In the genomic region with DNA sequence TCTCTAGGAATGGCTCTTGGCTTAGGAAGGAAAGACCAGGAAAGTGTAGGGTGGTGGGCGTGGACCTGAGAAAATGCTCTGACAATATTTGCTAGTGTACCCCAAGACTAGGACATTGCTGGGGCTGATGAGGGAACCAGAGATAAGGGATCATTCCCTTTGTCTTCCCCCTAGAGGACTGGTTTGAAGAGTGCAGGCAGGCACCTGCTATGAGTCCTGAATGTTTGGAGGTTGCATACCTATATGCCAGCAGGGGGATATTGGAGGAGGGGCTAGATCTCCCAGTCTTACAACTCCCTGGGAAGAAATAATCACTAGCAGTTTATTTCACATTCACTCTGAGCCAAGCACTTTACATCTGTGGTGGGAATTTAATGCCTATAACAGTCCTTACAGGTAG, we compare ENCODE assay signal across 14 cellular contexts. TPM values are rescaled to one million over a fixed set of nuclear protein-coding genes. Genes with fewer than 3 reads are reported as not detected.
DNase-seq lines count a peak whose midpoint lies in the region; ATAC-seq and TF ChIP-seq lines count a peak whose summit lies in the region.
"Had no signal": no experiment of that assay in that cellular context is flagged by ENCODE, and none has a peak within 500 bp of the region (broad histone marks: within the 10 kb centered on the region; RNA-seq: fewer than 3 reads in every experiment).

No MANE protein-coding gene starts in this region.

- H3K4me1 Mint-ChIP-seq in CD4-positive, alpha-beta T cell (ENCODE audit: low read depth): peaks cover 12% of the 10 kb centered on the region
- H3K4me1 Mint-ChIP-seq in effector memory CD8-positive, alpha-beta T cell (ENCODE audit: low read depth in 2 of 2): peaks cover 4 to 5% of the 10 kb centered on the region in 2 donors

- H3K36me3 Mint-ChIP-seq in CD4-positive, alpha-beta T cell (ENCODE audit: low read depth): no peaks in the 10 kb centered on the region
- peaks cover under 1% of the 10 kb centered on the region for H3K36me3 Mint-ChIP-seq in effector memory CD8-positive, alpha-beta T cell (ENCODE audit: insufficient read depth)

- POLR2A ChIA-PET in CD4-positive, alpha-beta T cell (lab: Charles Lee): no interaction called here
- POLR2A ChIA-PET in HEK293 (lab: Yijun Ruan, JAX): no interaction called here

- no peaks in the 10 kb centered on the region for H3K9me3 Mint-ChIP-seq in CD4-positive, alpha-beta T cell
- no peaks in the 10 kb centered on the region for H3K9me3 Mint-ChIP-seq in effector memory CD8-positive, alpha-beta T cell
- H3K9me3 Mint-ChIP-seq: activated CD4-positive, alpha-beta T cell treated with anti-CD3 and anti-CD28 coated beads, Interleukin-2, amount 10 ng/mL, durations not matched to agents 7 days and 5 days; activated naive CD8-positive, alpha-beta T cell treated with anti-CD3 and anti-CD28 coated beads, Interleukin-2, amount 50 U/mL, for 24 hours; activated T-cell treated with anti-CD3 and anti-CD28 coated beads, Interleukin-2, amount 50 U/mL, for 4 hours had no signal

- CTCF ChIA-PET in CD4-positive, alpha-beta T cell (lab: Charles Lee): interaction anchor here (1.4 kb wide), 1 partner anchor 337 kb away, joined by 5 read pairs; no protein-coding TSS in a partner anchor
- CTCF ChIA-PET in HEK293 (lab: Yijun Ruan, JAX): interaction anchor here (1.1 to 2.1 kb wide), 2 partner anchors 15 to 26 kb away, joined by 3 to 7 read pairs; no protein-coding TSS in a partner anchor

- no peak overlapping the region for H3K4me3 Mint-ChIP-seq in CD4-positive, alpha-beta T cell
- H3K4me3 Mint-ChIP-seq in effector memory CD8-positive, alpha-beta T cell: no peak overlapping the region
- H3K4me3 Mint-ChIP-seq: activated CD4-positive, alpha-beta T cell treated with anti-CD3 and anti-CD28 coated beads, Interleukin-2, amount 10 ng/mL, durations not matched to agents 7 days and 5 days; activated naive CD8-positive, alpha-beta T cell treated with anti-CD3 and anti-CD28 coated beads, Interleukin-2, amount 50 U/mL, for 24 hours; activated T-cell treated with anti-CD3 and anti-CD28 coated beads, Interleukin-2, amount 50 U/mL, for 4 hours had no signal

- DNase-seq in CD4-positive, alpha-beta T cell: no peak
- DNase-seq in RWPE2 (ENCODE audit: low spot score) (no peak), iPS DF 19.7 (ENCODE audit: low read depth, low spot score) (peak; percentile 57), KG1 (lab: John Stamatoyannopoulos, UW) (no peak), G401 (ENCODE audit: low spot score) (no peak)
- no peak for DNase-seq in effector memory CD8-positive, alpha-beta T cell
- DNase-seq: activated CD4-positive, alpha-beta T cell treated with anti-CD3 and anti-CD28 coated beads, Interleukin-2, amount 10 ng/mL, durations not matched to agents 7 days and 5 days; activated naive CD8-positive, alpha-beta T cell treated with anti-CD3 and anti-CD28 coated beads, Interleukin-2, amount 50 U/mL, for 24 hours; activated T-cell treated with anti-CD3 and anti-CD28 coated beads, Interleukin-2, amount 50 U/mL, for 4 hours; DMS153; left colon; NCI-H187 had no signal

- H3K4me1 ChIP-seq in HEK293 (ENCODE audit: control insufficient read depth, insufficient read depth, low read length) (no peaks in the 10 kb centered on the region), RWPE2 (ENCODE audit: insufficient read depth, poor library complexity, severe bottlenecking) (peaks cover 16% of the 10 kb centered on the region)

- no peak overlapping the region for H3K27ac ChIP-seq in CD4-positive, alpha-beta T cell (ENCODE audit: low read depth, low read length)
- H3K27ac ChIP-seq in HEK293 (ENCODE audit: extremely low read depth, low read depth, low read length): no peak overlapping the region
- no peak overlapping the region for H3K27ac ChIP-seq in RWPE2 (ENCODE audit: poor library complexity, severe bottlenecking)

- H3K27me3 Mint-ChIP-seq in CD4-positive, alpha-beta T cell: no peaks in the 10 kb centered on the region
- peaks cover 0 to 15% of the 10 kb centered on the region in 2 donors for H3K27me3 Mint-ChIP-seq in effector memory CD8-positive, alpha-beta T cell

- no peak for TF ChIP-seq CTCF in CD4-positive, alpha-beta T cell (IDR thresholded peaks at IDR 0.05)
- TF ChIP-seq CTCF in HEK293 (tag by site-specific recombination; IDR thresholded peaks at IDR 0.05) (peak; percentile 50; the same call in 1 of the 2 replicates), RWPE2 (IDR thresholded peaks at IDR 0.05; ENCODE audit: poor library complexity, severe bottlenecking) (peak; percentile 9)

- H3K9me3 ChIP-seq in CD4-positive, alpha-beta T cell (ENCODE audit: control insufficient read depth, low read length): no peaks in the 10 kb centered on the region
- H3K9me3 ChIP-seq in HEK293 (ENCODE audit: control insufficient read depth, insufficient read depth, low read depth, low read length): no peaks in the 10 kb centered on the region
- no peaks in the 10 kb centered on the region for H3K9me3 ChIP-seq in RWPE2 (ENCODE audit: severe bottlenecking)

- H3K36me3 ChIP-seq in HEK293 (ENCODE audit: control insufficient read depth in 2 of 2, insufficient read depth in 1 of 2, low read length in 2 of 2): no peaks in the 10 kb centered on the region
- H3K36me3 ChIP-seq in RWPE2 (ENCODE audit: low read depth): no peaks in the 10 kb centered on the region

- no peak overlapping the region for H3K27ac Mint-ChIP-seq in CD4-positive, alpha-beta T cell
- H3K27ac Mint-ChIP-seq in effector memory CD8-positive, alpha-beta T cell: no peak overlapping the region
- H3K27ac Mint-ChIP-seq: activated CD4-positive, alpha-beta T cell treated with anti-CD3 and anti-CD28 coated beads, Interleukin-2, amount 10 ng/mL, durations not matched to agents 7 days and 5 days; activated naive CD8-positive, alpha-beta T cell treated with anti-CD3 and anti-CD28 coated beads, Interleukin-2, amount 50 U/mL, for 24 hours had no signal

- in situ Hi-C loops in G401 (cut with HindIII; ENCODE audit: low sequenced_read_pairs): no loop called here

- intact Hi-C loops in CD4-positive, alpha-beta T cell (cut with DNase I, micrococcal nuclease): no loop called here

- no peaks in the 10 kb centered on the region for H3K27me3 ChIP-seq in CD4-positive, alpha-beta T cell (ENCODE audit: control insufficient read depth, insufficient read depth, low read length)
- no peaks in the 10 kb centered on the region for H3K27me3 ChIP-seq in RWPE2 (ENCODE audit: insufficient read depth, poor library complexity, severe bottlenecking)

- ATAC-seq in CD4-positive, alpha-beta T cell (ENCODE audit: poor library complexity): peak; percentile 46
- ATAC-seq in RWPE2 (ENCODE audit: low read depth) (0 out of 3 replicates have a peak, but pooled peaks have one; percentile 28), GM19035 (IDR thresholded peaks at IDR 0.05; ENCODE audit: unreplicated experiment) (no peak)
- no peak for ATAC-seq in effector memory CD8-positive, alpha-beta T cell (replicated peaks)
- ATAC-seq: activated naive CD8-positive, alpha-beta T cell treated with anti-CD3 and anti-CD28 coated beads, Interleukin-2, amount 50 U/mL, for 24 hours; activated T-cell treated with anti-CD3 and anti-CD28 coated beads, Interleukin-2, amount 50 U/mL, for 4 hours; left colon had no signal

- H3K4me3 ChIP-seq in HEK293 (ENCODE audit: low read depth, low read length) (no peak overlapping the region), RWPE2 (ENCODE audit: severe bottlenecking) (no peak overlapping the region)

TF ChIP-seq in HEK293, 187 proteins besides CTCF, POLR2A, EP300 and RAD21:
- TF ChIP-seq ZNF555 (tag by site-specific recombination; conservative IDR thresholded peaks at IDR 0.05) (no peak), ZNF184 (tag by site-specific recombination; IDR thresholded peaks at IDR 0.05) (no peak), ZNF335 (tag by site-specific recombination; conservative IDR thresholded peaks at IDR 0.05) (peak; percentile 53; the same call in 1 of the 2 replicates), ZNF600 (tag by site-specific recombination; IDR thresholded peaks at IDR 0.05) (no peak)

RNA-seq across cellular contexts. Expression of gene BCL10, which starts 6.0 kb away (rescaled TPM):
- 10 to 100 TPM; 50.0 to 52.0 TPM for total RNA-seq in CD4-positive, alpha-beta T cell
- total RNA-seq in G401 (2014; rRNA removed; shearing (Covaris generic)): 6.7 and 7.9 TPM in 2 replicates

RNA-seq across cellular contexts. Expression of gene C1orf52, which starts 23.0 kb away (rescaled TPM):
- 10 to 100 TPM; 62.4 to 66.6 TPM for total RNA-seq in CD4-positive, alpha-beta T cell
- 23.2 and 34.3 TPM in 2 replicates for total RNA-seq in G401 (2014; rRNA removed; shearing (Covaris generic))

Comparison
In these comparisons a context has a peak if more than half of its experiments do, and no peak if none do; other contexts are left out.
1. ATAC-seq: peak in CD4-positive, alpha-beta T cell (single experiment) and RWPE2 (single experiment); none in effector memory CD8-positive, alpha-beta T cell (single experiment) and GM19035 (single experiment).